ENCODE assay signal across 26 cellular contexts in genomic region chr17:28700278-28700677, GRCh38.
"Had no signal": no experiment of that assay in that cellular context is flagged by ENCODE, and none has a peak within 500 bp of the region (broad histone marks: within the 10 kb centered on the region; RNA-seq: fewer than 3 reads in every experiment).

No MANE protein-coding gene starts in this region.

- H3K27me3 Mint-ChIP-seq: activated naive CD8-positive, alpha-beta T cell treated with anti-CD3 and anti-CD28 coated beads, Interleukin-2, amount 50 U/mL, for 24 hours; brain had no signal

- DNase-seq: activated CD4-positive, alpha-beta T cell treated with anti-CD3 and anti-CD28 coated beads for 48 hours; activated CD4-positive, alpha-beta T cell treated with anti-CD3 and anti-CD28 coated beads, Interleukin-2, amount 50 U/mL, for 4 hours; activated CD4-positive, CD25-positive, alpha-beta regulatory T cell treated with anti-CD3 and anti-CD28 coated beads, Interleukin-2, amount 50 U/mL, for 72 hours; activated CD8-positive, alpha-beta memory T cell treated with anti-CD3 and anti-CD28 coated beads, Interleukin-2, amount 50 U/mL, for 48 hours; activated CD8-positive, alpha-beta T cell treated with anti-CD3 and anti-CD28 coated beads, Interleukin-2, amount 10 ng/mL, durations not matched to agents 7 days and 5 days; activated effector memory CD4-positive, alpha-beta T cell treated with anti-CD3 and anti-CD28 coated beads, Interleukin-2, amount 50 U/mL, for 16 hours; activated naive CD4-positive, alpha-beta T cell treated with Interleukin-2 at 50 U/mL for 16 hours; activated naive CD8-positive, alpha-beta T cell treated with anti-CD3 and anti-CD28 coated beads, Interleukin-2, amount 50 U/mL, for 24 hours; activated T-cell treated with anti-CD3 and anti-CD28 coated beads, Interleukin-2, amount 50 U/mL, for 1 hour; amniotic stem cell; MV-4-11; NCI-H1105; NCI-H1436; NCI-H1694 treated with DMSO at 0.1 percent for 48 hours; NCI-H2029 treated with DMSO at 0.1 percent for 48 hours; NCI-H446; NCI-H524; Peyer's patch; SW 1271 had no signal

- H3K27ac Mint-ChIP-seq: activated CD8-positive, alpha-beta T cell treated with anti-CD3 and anti-CD28 coated beads, Interleukin-2, amount 10 ng/mL, durations not matched to agents 7 days and 5 days; activated naive CD8-positive, alpha-beta T cell treated with anti-CD3 and anti-CD28 coated beads, Interleukin-2, amount 50 U/mL, for 24 hours; T-helper 1 cell treated with Interleukin-12 subunit alpha and Interleukin-12 subunit beta and Interleukin-4 antibody, amounts not matched to agents 30 μg/mL and 1 μg/mL, for 36 hours; WTC11 had no signal

- H3K9me3 Mint-ChIP-seq: activated naive CD4-positive, alpha-beta T cell treated with anti-CD3 and anti-CD28 coated beads, Interleukin-2, amount 50 U/mL, for 72 hours; activated naive CD8-positive, alpha-beta T cell treated with anti-CD3 and anti-CD28 coated beads, Interleukin-2, amount 50 U/mL, for 24 hours; brain; T-helper 1 cell treated with Interleukin-12 subunit alpha and Interleukin-12 subunit beta and Interleukin-4 antibody, amounts not matched to agents 30 μg/mL and 1 μg/mL, for 36 hours; WTC11 had no signal

- H3K27ac ChIP-seq: KMS-11, SJSA1 had no signal

- H3K4me3 Mint-ChIP-seq: activated CD8-positive, alpha-beta T cell treated with anti-CD3 and anti-CD28 coated beads, Interleukin-2, amount 10 ng/mL, durations not matched to agents 7 days and 5 days; activated naive CD8-positive, alpha-beta T cell treated with anti-CD3 and anti-CD28 coated beads, Interleukin-2, amount 50 U/mL, for 24 hours; brain; T-helper 1 cell treated with Interleukin-12 subunit alpha and Interleukin-12 subunit beta and Interleukin-4 antibody, amounts not matched to agents 30 μg/mL and 1 μg/mL, for 36 hours; WTC11 had no signal

- H3K27me3 ChIP-seq: Peyer's patch, SJSA1 had no signal

- ATAC-seq: activated CD8-positive, alpha-beta T cell treated with anti-CD3 and anti-CD28 coated beads, Interleukin-2, amount 10 ng/mL, durations not matched to agents 7 days and 5 days; activated naive CD4-positive, alpha-beta T cell treated with anti-CD3 and anti-CD28 coated beads, Interleukin-2, amount 50 U/mL, for 72 hours; activated naive CD8-positive, alpha-beta T cell treated with anti-CD3 and anti-CD28 coated beads, Interleukin-2, amount 50 U/mL, for 24 hours; SK-N-SH treated with all-trans-retinoic acid at 6 μM for 48 hours had no signal
